In the genomic region with DNA sequence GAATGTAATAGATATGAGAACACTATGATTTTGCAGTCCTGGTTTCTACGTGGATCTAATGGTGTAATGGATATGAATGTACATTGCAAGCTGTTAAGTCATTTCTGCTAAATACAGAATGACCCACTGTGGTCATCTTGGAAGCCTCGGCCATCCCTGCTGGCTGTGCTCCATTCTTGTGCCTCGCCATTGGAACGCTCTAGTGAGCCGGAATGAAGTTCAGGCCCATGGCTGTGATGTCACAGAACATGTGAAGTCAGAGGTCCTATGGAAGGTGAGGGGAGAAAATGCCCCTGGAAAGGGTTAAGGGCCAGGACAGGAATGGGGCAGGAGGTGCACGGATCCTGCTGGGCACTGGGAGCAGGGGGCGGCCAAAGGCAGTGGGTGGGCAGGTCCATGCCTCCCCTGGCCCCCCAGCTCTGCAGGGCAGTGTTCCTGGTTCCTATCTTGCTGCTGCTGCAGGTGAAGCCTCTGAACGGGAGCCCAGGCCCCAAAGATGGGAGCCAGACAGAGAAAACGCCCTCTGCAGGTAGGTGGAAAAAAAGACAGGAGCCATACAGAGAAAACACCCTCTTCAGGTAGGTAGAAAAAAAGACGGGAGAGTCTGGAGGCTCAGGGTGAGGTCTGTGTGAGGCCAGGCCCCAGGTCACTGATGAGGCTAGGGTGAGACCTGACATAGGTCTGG, we compare ENCODE assay signal across 1 cellular context.
TF ChIP-seq lines count a peak whose summit lies in the region.

A gene (plus strand): TSS at position 259 of the 685 bp plus-strand sequence. CDS start 138 bp downstream, at position 397.

TF ChIP-seq in K562, 482 proteins besides CTCF, POLR2A, EP300 and RAD21:
- TF ChIP-seq TAL1 (IDR thresholded peaks at IDR 0.05) (no peak), POLR2G (IDR thresholded peaks at IDR 0.05; ENCODE audit: low read depth, low read length) (0 out of 2 replicates have a peak, but pooled peaks have one; percentile 39), SIN3B (IDR thresholded peaks at IDR 0.05; ENCODE audit: low read depth) (no peak), YY1 (IDR thresholded peaks at IDR 0.05; ENCODE audit: borderline replicate concordance in 1 of 3, control insufficient read depth in 1 of 3, extremely low read depth in 1 of 3, insufficient read depth in 3 of 3, insufficient read length in 1 of 3, insufficient replicate concordance in 2 of 3, low read depth in 1 of 3, low read length in 2 of 3) (peak in 1 of 3 experiments; percentile 52), CXXC5 (CRISPR knock-in tag; IDR thresholded peaks at IDR 0.05) (no peak), RFX5 (IDR thresholded peaks at IDR 0.05; ENCODE audit: low read depth, low read length) (no peak), SRSF3 (IDR thresholded peaks at IDR 0.05; ENCODE audit: insufficient read depth, low read length) (no peak), KDM2B (CRISPR knock-in tag; IDR thresholded peaks at IDR 0.05) (no peak), RBM39 (optimal IDR thresholded peaks at IDR 0.05; ENCODE audit: low read depth, low read length) (peak; percentile 78), ZNF41 (CRISPR knock-in tag; conservative IDR thresholded peaks at IDR 0.05) (no peak), SMC3 (conservative IDR thresholded peaks at IDR 0.05; ENCODE audit: insufficient read depth, low read depth, low read length) (0 out of 2 replicates have a peak, but pooled peaks have one; percentile 20), ZNF384 (IDR thresholded peaks at IDR 0.05; ENCODE audit: low read depth, low read length) (0 out of 2 replicates have a peak, but pooled peaks have one; percentile 11), ARHGAP35 (IDR thresholded peaks at IDR 0.05; ENCODE audit: partially characterized antibody) (no peak), HLTF (IDR thresholded peaks at IDR 0.05) (no peak), CTBP1 (IDR thresholded peaks at IDR 0.05; ENCODE audit: borderline replicate concordance) (peak; percentile 32; the same call in 1 of the 2 replicates), TFAM (CRISPR knock-in tag; conservative IDR thresholded peaks at IDR 0.05) (no peak), HCFC1 (IDR thresholded peaks at IDR 0.05; ENCODE audit: low read depth, low read length) (no peak), SMARCA4 (IDR thresholded peaks at IDR 0.05) (no peak), ETV6 (IDR thresholded peaks at IDR 0.05; ENCODE audit: borderline replicate concordance in 1 of 2, low read depth in 2 of 2, low read length in 1 of 2) (no peak), ETV6 (CRISPR knock-in tag; IDR thresholded peaks at IDR 0.05; ENCODE audit: borderline replicate concordance) (no peak), KAT8 (IDR thresholded peaks at IDR 0.05; ENCODE audit: low read depth) (no peak), SMARCA5 (IDR thresholded peaks at IDR 0.05) (no peak), ZNF75A (CRISPR knock-in tag; IDR thresholded peaks at IDR 0.05) (no peak), SREBF1 (IDR thresholded peaks at IDR 0.05; ENCODE audit: borderline replicate concordance, low read depth, low read length) (no peak), RBM17 (IDR thresholded peaks at IDR 0.05; ENCODE audit: borderline replicate concordance, low read depth, low read length) (no peak), ZNF253 (CRISPR knock-in tag; conservative IDR thresholded peaks at IDR 0.05) (no peak), SRSF1 (IDR thresholded peaks at IDR 0.05; ENCODE audit: low read depth, low read length) (no peak), SP2 (IDR thresholded peaks at IDR 0.05; ENCODE audit: extremely low read depth, low read depth, low read length, poor library complexity, severe bottlenecking) (no peak), SUPT5H (IDR thresholded peaks at IDR 0.05) (no peak), XRCC5 (IDR thresholded peaks at IDR 0.05; ENCODE audit: low read depth, low read length) (0 out of 2 replicates have a peak, but pooled peaks have one; percentile 20), RBM14 (IDR thresholded peaks at IDR 0.05; ENCODE audit: borderline replicate concordance, insufficient read depth, low read depth, low read length) (no peak)
- TF ChIP-seq, protein P1, sequence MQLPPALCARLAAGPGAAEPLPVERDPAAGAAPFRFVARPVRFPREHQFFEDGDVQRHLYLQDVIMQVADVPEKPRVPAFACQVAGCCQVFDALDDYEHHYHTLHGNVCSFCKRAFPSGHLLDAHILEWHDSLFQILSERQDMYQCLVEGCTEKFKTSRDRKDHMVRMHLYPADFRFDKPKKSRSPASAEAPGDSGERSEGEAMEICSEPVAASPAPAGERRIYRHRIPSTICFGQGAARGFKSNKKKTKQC (CRISPR knock-in tag; IDR thresholded peaks at IDR 0.05): no peak
- TF ChIP-seq, protein P2, sequence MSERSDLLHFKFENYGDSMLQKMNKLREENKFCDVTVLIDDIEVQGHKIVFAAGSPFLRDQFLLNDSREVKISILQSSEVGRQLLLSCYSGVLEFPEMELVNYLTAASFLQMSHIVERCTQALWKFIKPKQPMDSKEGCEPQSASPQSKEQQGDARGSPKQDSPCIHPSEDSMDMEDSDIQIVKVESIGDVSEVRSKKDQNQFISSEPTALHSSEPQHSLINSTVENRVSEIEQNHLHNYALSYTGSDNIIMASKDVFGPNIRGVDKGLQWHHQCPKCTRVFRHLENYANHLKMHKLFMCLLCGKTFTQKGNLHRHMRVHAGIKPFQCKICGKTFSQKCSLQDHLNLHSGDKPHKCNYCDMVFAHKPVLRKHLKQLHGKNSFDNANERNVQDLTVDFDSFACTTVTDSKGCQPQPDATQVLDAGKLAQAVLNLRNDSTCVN (CRISPR knock-in tag; IDR thresholded peaks at IDR 0.05): no peak
- TF ChIP-seq, protein P3, sequence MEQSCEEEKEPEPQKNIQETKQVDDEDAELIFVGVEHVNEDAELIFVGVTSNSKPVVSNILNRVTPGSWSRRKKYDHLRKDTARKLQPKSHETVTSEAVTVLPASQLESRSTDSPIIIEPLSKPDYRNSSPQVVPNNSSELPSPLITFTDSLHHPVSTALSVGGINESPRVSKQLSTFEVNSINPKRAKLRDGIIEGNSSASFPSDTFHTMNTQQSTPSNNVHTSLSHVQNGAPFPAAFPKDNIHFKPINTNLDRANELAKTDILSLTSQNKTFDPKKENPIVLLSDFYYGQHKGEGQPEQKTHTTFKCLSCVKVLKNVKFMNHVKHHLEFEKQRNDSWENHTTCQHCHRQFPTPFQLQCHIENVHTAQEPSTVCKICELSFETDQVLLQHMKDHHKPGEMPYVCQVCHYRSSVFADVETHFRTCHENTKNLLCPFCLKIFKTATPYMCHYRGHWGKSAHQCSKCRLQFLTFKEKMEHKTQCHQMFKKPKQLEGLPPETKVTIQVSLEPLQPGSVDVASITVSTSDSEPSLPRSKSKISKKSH (CRISPR knock-in tag; IDR thresholded peaks at IDR 0.05): no peak
- TF ChIP-seq, protein P4, sequence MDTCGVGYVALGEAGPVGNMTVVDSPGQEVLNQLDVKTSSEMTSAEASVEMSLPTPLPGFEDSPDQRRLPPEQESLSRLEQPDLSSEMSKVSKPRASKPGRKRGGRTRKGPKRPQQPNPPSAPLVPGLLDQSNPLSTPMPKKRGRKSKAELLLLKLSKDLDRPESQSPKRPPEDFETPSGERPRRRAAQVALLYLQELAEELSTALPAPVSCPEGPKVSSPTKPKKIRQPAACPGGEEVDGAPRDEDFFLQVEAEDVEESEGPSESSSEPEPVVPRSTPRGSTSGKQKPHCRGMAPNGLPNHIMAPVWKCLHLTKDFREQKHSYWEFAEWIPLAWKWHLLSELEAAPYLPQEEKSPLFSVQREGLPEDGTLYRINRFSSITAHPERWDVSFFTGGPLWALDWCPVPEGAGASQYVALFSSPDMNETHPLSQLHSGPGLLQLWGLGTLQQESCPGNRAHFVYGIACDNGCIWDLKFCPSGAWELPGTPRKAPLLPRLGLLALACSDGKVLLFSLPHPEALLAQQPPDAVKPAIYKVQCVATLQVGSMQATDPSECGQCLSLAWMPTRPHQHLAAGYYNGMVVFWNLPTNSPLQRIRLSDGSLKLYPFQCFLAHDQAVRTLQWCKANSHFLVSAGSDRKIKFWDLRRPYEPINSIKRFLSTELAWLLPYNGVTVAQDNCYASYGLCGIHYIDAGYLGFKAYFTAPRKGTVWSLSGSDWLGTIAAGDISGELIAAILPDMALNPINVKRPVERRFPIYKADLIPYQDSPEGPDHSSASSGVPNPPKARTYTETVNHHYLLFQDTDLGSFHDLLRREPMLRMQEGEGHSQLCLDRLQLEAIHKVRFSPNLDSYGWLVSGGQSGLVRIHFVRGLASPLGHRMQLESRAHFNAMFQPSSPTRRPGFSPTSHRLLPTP (IDR thresholded peaks at IDR 0.05; ENCODE audit: borderline replicate concordance, extremely low read depth, insufficient read length): no peak
- TF ChIP-seq, protein P5, sequence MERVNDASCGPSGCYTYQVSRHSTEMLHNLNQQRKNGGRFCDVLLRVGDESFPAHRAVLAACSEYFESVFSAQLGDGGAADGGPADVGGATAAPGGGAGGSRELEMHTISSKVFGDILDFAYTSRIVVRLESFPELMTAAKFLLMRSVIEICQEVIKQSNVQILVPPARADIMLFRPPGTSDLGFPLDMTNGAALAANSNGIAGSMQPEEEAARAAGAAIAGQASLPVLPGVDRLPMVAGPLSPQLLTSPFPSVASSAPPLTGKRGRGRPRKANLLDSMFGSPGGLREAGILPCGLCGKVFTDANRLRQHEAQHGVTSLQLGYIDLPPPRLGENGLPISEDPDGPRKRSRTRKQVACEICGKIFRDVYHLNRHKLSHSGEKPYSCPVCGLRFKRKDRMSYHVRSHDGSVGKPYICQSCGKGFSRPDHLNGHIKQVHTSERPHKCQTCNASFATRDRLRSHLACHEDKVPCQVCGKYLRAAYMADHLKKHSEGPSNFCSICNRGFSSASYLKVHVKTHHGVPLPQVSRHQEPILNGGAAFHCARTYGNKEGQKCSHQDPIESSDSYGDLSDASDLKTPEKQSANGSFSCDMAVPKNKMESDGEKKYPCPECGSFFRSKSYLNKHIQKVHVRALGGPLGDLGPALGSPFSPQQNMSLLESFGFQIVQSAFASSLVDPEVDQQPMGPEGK (CRISPR knock-in tag; IDR thresholded peaks at IDR 0.05; ENCODE audit: borderline replicate concordance): no peak
- TF ChIP-seq, protein P6, sequence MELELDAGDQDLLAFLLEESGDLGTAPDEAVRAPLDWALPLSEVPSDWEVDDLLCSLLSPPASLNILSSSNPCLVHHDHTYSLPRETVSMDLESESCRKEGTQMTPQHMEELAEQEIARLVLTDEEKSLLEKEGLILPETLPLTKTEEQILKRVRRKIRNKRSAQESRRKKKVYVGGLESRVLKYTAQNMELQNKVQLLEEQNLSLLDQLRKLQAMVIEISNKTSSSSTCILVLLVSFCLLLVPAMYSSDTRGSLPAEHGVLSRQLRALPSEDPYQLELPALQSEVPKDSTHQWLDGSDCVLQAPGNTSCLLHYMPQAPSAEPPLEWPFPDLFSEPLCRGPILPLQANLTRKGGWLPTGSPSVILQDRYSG (tag; conservative IDR thresholded peaks at IDR 0.05; ENCODE audit: low read depth): no peak
- TF ChIP-seq, protein P7, sequence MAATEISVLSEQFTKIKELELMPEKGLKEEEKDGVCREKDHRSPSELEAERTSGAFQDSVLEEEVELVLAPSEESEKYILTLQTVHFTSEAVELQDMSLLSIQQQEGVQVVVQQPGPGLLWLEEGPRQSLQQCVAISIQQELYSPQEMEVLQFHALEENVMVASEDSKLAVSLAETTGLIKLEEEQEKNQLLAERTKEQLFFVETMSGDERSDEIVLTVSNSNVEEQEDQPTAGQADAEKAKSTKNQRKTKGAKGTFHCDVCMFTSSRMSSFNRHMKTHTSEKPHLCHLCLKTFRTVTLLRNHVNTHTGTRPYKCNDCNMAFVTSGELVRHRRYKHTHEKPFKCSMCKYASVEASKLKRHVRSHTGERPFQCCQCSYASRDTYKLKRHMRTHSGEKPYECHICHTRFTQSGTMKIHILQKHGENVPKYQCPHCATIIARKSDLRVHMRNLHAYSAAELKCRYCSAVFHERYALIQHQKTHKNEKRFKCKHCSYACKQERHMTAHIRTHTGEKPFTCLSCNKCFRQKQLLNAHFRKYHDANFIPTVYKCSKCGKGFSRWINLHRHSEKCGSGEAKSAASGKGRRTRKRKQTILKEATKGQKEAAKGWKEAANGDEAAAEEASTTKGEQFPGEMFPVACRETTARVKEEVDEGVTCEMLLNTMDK (IDR thresholded peaks at IDR 0.05; ENCODE audit: borderline replicate concordance, insufficient read depth, low read depth, low read length, poor library complexity, severe bottlenecking): peak; percentile 22
- TF ChIP-seq, protein P8, sequence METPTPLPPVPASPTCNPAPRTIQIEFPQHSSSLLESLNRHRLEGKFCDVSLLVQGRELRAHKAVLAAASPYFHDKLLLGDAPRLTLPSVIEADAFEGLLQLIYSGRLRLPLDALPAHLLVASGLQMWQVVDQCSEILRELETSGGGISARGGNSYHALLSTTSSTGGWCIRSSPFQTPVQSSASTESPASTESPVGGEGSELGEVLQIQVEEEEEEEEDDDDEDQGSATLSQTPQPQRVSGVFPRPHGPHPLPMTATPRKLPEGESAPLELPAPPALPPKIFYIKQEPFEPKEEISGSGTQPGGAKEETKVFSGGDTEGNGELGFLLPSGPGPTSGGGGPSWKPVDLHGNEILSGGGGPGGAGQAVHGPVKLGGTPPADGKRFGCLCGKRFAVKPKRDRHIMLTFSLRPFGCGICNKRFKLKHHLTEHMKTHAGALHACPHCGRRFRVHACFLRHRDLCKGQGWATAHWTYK (CRISPR knock-in tag; IDR thresholded peaks at IDR 0.05): no peak
